ENCODE assay signal across 9 cellular contexts in genomic region chr16:33339093-33340071, GRCh38. TPM values are rescaled to one million over a fixed set of nuclear protein-coding genes. Genes with fewer than 3 reads are reported as not detected.
DNase-seq lines count a peak whose midpoint lies in the region; ATAC-seq and TF ChIP-seq lines count a peak whose summit lies in the region.
"Not testable (repeated sequence)": the region's sequence is repeated elsewhere in the genome, so short reads cannot be mapped to it uniquely, and the experiment has no call there.
"Had no signal": no experiment of that assay in that cellular context is flagged by ENCODE, and none has a peak within 500 bp of the region (broad histone marks: within the 10 kb centered on the region; RNA-seq: fewer than 3 reads in every experiment).

No MANE protein-coding gene starts in this region.

- H3K9me3 Mint-ChIP-seq in Calu3 (ENCODE audit: low read depth, unreplicated experiment): not testable (repeated sequence)

- H3K4me3 ChIP-seq in ascending aorta, heart right ventricle, thoracic aorta: not testable (repeated sequence)

- CTCF ChIA-PET in Calu3 (lab: Charles Lee): not testable (repeated sequence)

- not testable (repeated sequence) for H3K27ac ChIP-seq in ascending aorta, heart right ventricle, thoracic aorta

- DNase-seq in Calu3: peak; percentile 23
- DNase-seq in T-helper 2 cell: peak in 3 of 5 experiments; percentile 43 to 53 (median 44)
- peak; percentile 61 for DNase-seq in activated CD8-positive, alpha-beta memory T cell treated with anti-CD3 and anti-CD28 coated beads, Interleukin-2, amount 50 U/mL, for 4 hours
- peak; percentile 23 to 90 for DNase-seq in ascending aorta (ENCODE audit: low spot score in 2 of 2)
- DNase-seq in heart right ventricle: peak; percentile 60 to 69
- DNase-seq in mucosa of gallbladder (ENCODE audit: low spot score): peak; percentile 75
- DNase-seq in stimulated activated CD4-positive, alpha-beta T cell treated with anti-CD3 and anti-CD28 coated beads, Interleukin-15, amount 100 ng/mL, for 24 hours: peak; percentile 37
- peak; percentile 40 for DNase-seq in thoracic aorta (ENCODE audit: low spot score)

- not testable (repeated sequence) for H3K36me3 Mint-ChIP-seq in Calu3 (ENCODE audit: insufficient read depth, unreplicated experiment)

- WGBS in heart right ventricle, 2 donors: 80% methylated on average over 3 of the region's 4 CpGs

- H3K4me1 Mint-ChIP-seq in Calu3 (ENCODE audit: low read depth, unreplicated experiment): not testable (repeated sequence)

- peak in 4 of 8 donors; percentile 29 to 83 (median 75) for ATAC-seq in heart right ventricle
- peak; percentile 50 for ATAC-seq in thoracic aorta (ENCODE audit: insufficient number of reproducible peaks, low FRiP score, low read depth)

- H3K9me3 ChIP-seq in ascending aorta, heart right ventricle, thoracic aorta: not testable (repeated sequence)

- H3K27ac Mint-ChIP-seq in Calu3 (ENCODE audit: unreplicated experiment): not testable (repeated sequence)

- H3K27me3 ChIP-seq in ascending aorta; heart right ventricle; thoracic aorta (replicated peaks; ENCODE audit: insufficient read depth): not testable (repeated sequence)

- not testable (repeated sequence) for H3K36me3 ChIP-seq in ascending aorta, heart right ventricle, thoracic aorta

- intact Hi-C loops in Calu3 (cut with micrococcal nuclease; ENCODE audit: unreplicated experiment); ascending aorta (cut with DNase I); heart right ventricle (cut with DNase I): not testable (repeated sequence)

- not testable (repeated sequence) for H3K4me3 Mint-ChIP-seq in Calu3 (ENCODE audit: low read depth, unreplicated experiment)

- not testable (repeated sequence) for TF ChIP-seq CTCF in Calu3 (IDR thresholded peaks at IDR 0.05; ENCODE audit: unreplicated experiment); ascending aorta (IDR thresholded peaks at IDR 0.05); heart right ventricle (IDR thresholded peaks at IDR 0.05); thoracic aorta (IDR thresholded peaks at IDR 0.05)

- not testable (repeated sequence) for BruUV-seq in Calu3 (replicated peaks; lab: Mats Ljungman, UMichigan)

- H3K4me1 ChIP-seq in ascending aorta; heart right ventricle; thoracic aorta (ENCODE audit: control insufficient read depth in 1 of 2, low read depth in 2 of 2): not testable (repeated sequence)

- not testable (repeated sequence) for H3K27me3 Mint-ChIP-seq in Calu3 (ENCODE audit: unreplicated experiment)

RNA-seq across cellular contexts. Expression of gene TP53TG3B, which starts 21.3 kb away (rescaled TPM):
- not detected in 2 replicates for total RNA-seq in Calu3 (2022)
- not detected for total RNA-seq in ascending aorta
- total RNA-seq in heart right ventricle: under 1 TPM in 1 of 10 donors, not detected in 9; 0.40 TPM
- polyA plus RNA-seq in heart right ventricle: not detected
- not detected for total RNA-seq in mucosa of gallbladder
- not detected for total RNA-seq in thoracic aorta
- polyA plus RNA-seq: BJ had no signal

RNA-seq across cellular contexts. Expression of gene TP53TG3E, which starts 35.3 kb away (rescaled TPM):
- total RNA-seq in Calu3 (2022): not detected in 2 replicates
- total RNA-seq in ascending aorta: not detected
- under 1 TPM in 1 of 10 donors, not detected in 9; 0.23 TPM for total RNA-seq in heart right ventricle
- polyA plus RNA-seq in heart right ventricle: not detected
- not detected for total RNA-seq in mucosa of gallbladder
- not detected for total RNA-seq in thoracic aorta
- polyA plus RNA-seq: BJ had no signal

Comparison
In these comparisons a context has a peak if more than half of its experiments do, and no peak if none do; other contexts are left out.
1. DNase-seq: peak in every context shown above with its lines; median percentile 75 in mucosa of gallbladder; 64 in heart right ventricle; 61 in activated CD8-positive, alpha-beta memory T cell treated with anti-CD3 and anti-CD28 coated beads, Interleukin-2, amount 50 U/mL, for 4 hours; 56 in ascending aorta; 44 in T-helper 2 cell; 40 in thoracic aorta; 37 in stimulated activated CD4-positive, alpha-beta T cell treated with anti-CD3 and anti-CD28 coated beads, Interleukin-15, amount 100 ng/mL, for 24 hours; 23 in Calu3.